8 cellular contexts compared by ENCODE assay signal in the genomic region with DNA sequence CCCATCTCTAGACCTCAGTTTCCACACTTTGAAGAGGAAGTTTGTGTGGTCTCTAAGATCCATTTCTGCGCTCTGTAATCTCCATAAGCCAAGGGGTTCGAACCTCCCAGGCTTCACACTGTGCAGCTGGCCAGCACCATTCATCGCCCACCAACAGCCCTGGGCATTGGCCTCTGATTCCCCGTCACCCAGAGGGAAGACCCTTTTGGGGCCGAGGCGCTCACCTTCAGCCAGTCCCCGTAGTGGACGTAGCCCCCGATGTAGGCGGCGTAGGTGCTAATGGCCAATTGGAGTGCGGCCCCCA. TPM values are rescaled to one million over a fixed set of nuclear protein-coding genes. Genes with fewer than 3 reads are reported as not detected.
A peak's percentile ranks its signal among the peaks of the same experiment; 100 is the strongest.
DNase-seq lines count a peak whose midpoint lies in the region; ATAC-seq, FAIRE-seq and TF ChIP-seq lines count a peak whose summit lies in the region.

No MANE protein-coding gene starts in this region.

- H3K27me3 ChIP-seq in BLaER1 (no peaks in the 10 kb centered on the region), MG63 (no peaks in the 10 kb centered on the region), H1 (replicated peaks in 1 of 4; ENCODE audit: control insufficient read depth in 3 of 4, extremely low read depth in 1 of 4, insufficient read depth in 3 of 4, low read length in 3 of 4) (no peaks in the 10 kb centered on the region)

- peaks cover 40% of the 10 kb centered on the region for H3K4me1 ChIP-seq in BLaER1
- H3K4me1 ChIP-seq in H1 (replicated peaks in 1 of 4; ENCODE audit: control insufficient read depth in 3 of 4, insufficient read depth in 4 of 4, low read length in 3 of 4) = peaks cover 0 to 2% (median 0%) of the 10 kb centered on the region in 4 experiments; a peak in 3 of 7 replicates

- H3K9me3 ChIP-seq in BLaER1 = no peaks in the 10 kb centered on the region
- H3K9me3 ChIP-seq in MG63 = no peaks in the 10 kb centered on the region
- no peaks in the 10 kb centered on the region for H3K9me3 ChIP-seq in H1 (ENCODE audit: insufficient read depth in 2 of 2, low read depth in 1 of 2, low read length in 1 of 2)

- H3K27ac ChIP-seq in BLaER1 (peak overlapping the region; percentile 91), H1 (ENCODE audit: low read depth, low read length) (peak overlapping the region; percentile 90)

- peak overlapping the region; percentile 96; the same call in 1 of the 2 replicates for H4K8ac ChIP-seq in H1 (ENCODE audit: extremely low read depth, insufficient read depth, low read length)

- no peak for TF ChIP-seq CTCF in H1 (IDR thresholded peaks at IDR 0.05; ENCODE audit: control extremely low read depth in 1 of 3, insufficient read depth in 1 of 3, low read depth in 1 of 3, low read length in 3 of 3)
- no peak for TF ChIP-seq CTCF in nephron progenitor cell (IDR thresholded peaks at IDR 0.05)

- peak overlapping the region; percentile 99 for H3K27ac Mint-ChIP-seq in nephron progenitor cell

- H2AK5ac ChIP-seq in H1 (ENCODE audit: low read depth, low read length) = no peak overlapping the region

- no peak overlapping the region for H3K56ac ChIP-seq in H1 (replicated peaks; ENCODE audit: insufficient read length, low read depth, low read length)

- peak overlapping the region; percentile 86 for H4K91ac ChIP-seq in H1 (replicated peaks; ENCODE audit: insufficient read length, low read length)

- no peaks in the 10 kb centered on the region for H3K23me2 ChIP-seq in H1 (ENCODE audit: low read depth, low read length)

- H2AFZ ChIP-seq in H1 (ENCODE audit: low read length) = no peak overlapping the region; the same call in 1 of the 2 replicates

- H3K4me2 ChIP-seq in BLaER1 = peak overlapping the region; percentile 98
- H3K4me2 ChIP-seq in H1 (ENCODE audit: insufficient read depth in 1 of 2, low read depth in 2 of 2, low read length in 2 of 2) = peak overlapping the region; percentile 62 to 93

- no peak for TF ChIP-seq EP300 in H1 (IDR thresholded peaks at IDR 0.05; ENCODE audit: borderline replicate concordance in 1 of 2, low read depth in 2 of 2, low read length in 2 of 2)

- no peaks in the 10 kb centered on the region for H3K27me3 Mint-ChIP-seq in nephron progenitor cell (ENCODE audit: low read depth, poor library complexity)

- peaks cover 21% of the 10 kb centered on the region for H3K4me1 Mint-ChIP-seq in nephron progenitor cell

- peak overlapping the region; percentile 90 for H3K4me3 ChIP-seq in BLaER1
- peak overlapping the region; percentile 96 for H3K4me3 ChIP-seq in MG63
- peak overlapping the region; percentile 84 to 91 (median 88) for H3K4me3 ChIP-seq in H1 (ENCODE audit: extremely low read depth in 1 of 4, insufficient read depth in 2 of 4, low read depth in 3 of 4, low read length in 4 of 4)

- no peaks in the 10 kb centered on the region for H3K79me2 ChIP-seq in H1 (ENCODE audit: control insufficient read depth in 1 of 2, insufficient read depth in 2 of 2, low read length in 2 of 2)

- DNase-seq in MG63 = peak; percentile 39
- no peak for DNase-seq in H1 (ENCODE audit: low read depth in 1 of 2, low spot score in 2 of 2)
- no peak for DNase-seq in nephron progenitor cell
- DNase-seq in medulla oblongata (ENCODE audit: extremely low spot score) = no peak
- no peak for DNase-seq in T1000 (lab: John Stamatoyannopoulos, UW)

- CTCF ChIA-PET in H1 (lab: Charles Lee; ENCODE audit: partially characterized antibody) = interaction anchor here (0.7 to 1.1 kb wide), 4 partner anchors 27 to 225 kb away, joined by 3 to 5 read pairs (median 4); no protein-coding TSS in a partner anchor

- H3K79me1 ChIP-seq in H1 (ENCODE audit: low read depth, low read length) = no peaks in the 10 kb centered on the region; the same call in 1 of the 2 replicates

- H3K4ac ChIP-seq in H1 (replicated peaks; ENCODE audit: insufficient read length, low read depth, low read length) = no peak overlapping the region

- H2BK20ac ChIP-seq in H1 (ENCODE audit: low read length) = no peak overlapping the region

- H2BK12ac ChIP-seq in H1 (ENCODE audit: low read depth, low read length) = no peak overlapping the region

- H2BK120ac ChIP-seq in H1 (replicated peaks; ENCODE audit: low read depth, low read length) = no peak overlapping the region

- peak overlapping the region; percentile 89 for H3K9ac ChIP-seq in BLaER1
- H3K9ac ChIP-seq in H1 (replicated peaks in 1 of 4; ENCODE audit: extremely low read depth in 1 of 4, low read depth in 3 of 4, low read length in 3 of 4) = peak overlapping the region in 3 of 4 experiments; percentile 87 to 90 (median 87); a peak in 6 of 7 replicates

- no peak for ATAC-seq in HG02840 (IDR thresholded peaks at IDR 0.05; ENCODE audit: low FRiP score, unreplicated experiment)
- ATAC-seq in GM18861 (IDR thresholded peaks at IDR 0.05; ENCODE audit: unreplicated experiment) = no peak

- FAIRE-seq in H1 (lab: Jason Lieb, UNC) = no peak

- H3K4me3 Mint-ChIP-seq in nephron progenitor cell = peak overlapping the region; percentile 100

- WGBS in H1 (ENCODE audit: extremely low coverage in 1 of 2, insufficient coverage in 1 of 2, insufficient read length in 1 of 2, insufficient replicate concordance in 2 of 2, low coverage in 1 of 2, low lambda C conversion rate in 2 of 2, missing lambda C conversion rate in 1 of 2), 2 experiments = 9% methylated on average over 12 of the region's 12 CpGs; no CpG with 5 or more reads in 1 of the 2 experiments

- H3K9me3 Mint-ChIP-seq in nephron progenitor cell = no peaks in the 10 kb centered on the region

- POLR2A ChIA-PET in H1 (lab: Charles Lee; ENCODE audit: partially characterized antibody) = interaction anchor here (1.1 to 3.2 kb wide), 11 partner anchors 9 to 79 kb away, joined by 3 to 45 read pairs (median 5); a partner anchor contains a TSS

- H3K18ac ChIP-seq in H1 (ENCODE audit: extremely low read depth, low read length) = 0 out of 2 replicates have a peak overlapping the region, but pooled peaks have one; percentile 62

- H2BK5ac ChIP-seq in H1 (ENCODE audit: low read depth, low read length) = peak overlapping the region; percentile 97

- peaks cover 15% of the 10 kb centered on the region for H3K36me3 Mint-ChIP-seq in nephron progenitor cell (ENCODE audit: low read depth)

- no peak overlapping the region for H3K14ac ChIP-seq in H1 (ENCODE audit: insufficient read length)

- no peak overlapping the region for H3K23ac ChIP-seq in H1 (ENCODE audit: insufficient read length)

- no peak overlapping the region for H4K5ac ChIP-seq in H1 (ENCODE audit: insufficient read length, low read depth, low read length)

- no peak; a peak in 1 of 4 replicates for TF ChIP-seq RAD21 in H1 (IDR thresholded peaks at IDR 0.05 in 1 of 2, conservative IDR thresholded peaks at IDR 0.05 in 1 of 2; ENCODE audit: low read depth in 2 of 2, low read length in 2 of 2)

- H2BK15ac ChIP-seq in H1 (ENCODE audit: low read length) = no peak overlapping the region

- H4K20me1 ChIP-seq in BLaER1 (no peaks in the 10 kb centered on the region), H1 (replicated peaks in 1 of 2; ENCODE audit: control insufficient read depth in 1 of 2, insufficient read depth in 2 of 2, low read length in 2 of 2) (peaks cover 0 to 2% of the 10 kb centered on the region in 2 experiments)

- no peak; a peak in 1 of 3 replicates for TF ChIP-seq POLR2A in H1 (IDR thresholded peaks at IDR 0.05; ENCODE audit: control extremely low read depth in 1 of 2, low read depth in 2 of 2, low read length in 2 of 2)

- peaks cover 32% of the 10 kb centered on the region; the same call in 1 of the 2 replicates for H3K36me3 ChIP-seq in BLaER1
- peaks cover 17% of the 10 kb centered on the region for H3K36me3 ChIP-seq in MG63
- H3K36me3 ChIP-seq in H1 (ENCODE audit: control insufficient read depth in 2 of 4, insufficient read depth in 4 of 4, low read length in 3 of 4) = peaks cover 0 to 3% (median 1%) of the 10 kb centered on the region in 4 experiments; a peak in 2 of 8 replicates

RNA-seq across cellular contexts. Expression of a gene that starts 0.7 kb away (rescaled TPM):
- 33.2 and 56.8 TPM in 2 replicates for total RNA-seq in MG63 (2014; rRNA removed; shearing (Covaris generic); ENCODE audit: low replicate concordance)
- total RNA-seq in H1 (2021; fragmentation: NEBNext Ultra II Directional; extraction: Animal tissue kit (Norgen Biotek cat#: 25700)) = 16.1 and 20.9 TPM in 2 replicates
- polyA plus RNA-seq in H1 (2011; rRNA removed) = 44.7 and 55.6 TPM in 2 replicates
- polyA plus RNA-seq in H1 (2011; cell fraction: cytosol; rRNA removed) = 54.3 TPM
- polyA plus RNA-seq in H1 (2011; cell fraction: nucleus; rRNA removed) = 44.7 TPM
- 23.2 to 36.4 TPM (median 32.3 TPM) in 4 replicates for polyA plus RNA-seq in H1 (2012, experiment 1 of 2)
- polyA plus RNA-seq in H1 (2012, experiment 2 of 2) = 27.4 TPM
- 23.1 TPM for polyA plus RNA-seq in H1 (2013, experiment 1 of 2)
- 24.7 TPM for polyA plus RNA-seq in H1 (2013, experiment 2 of 2)
- polyA minus RNA-seq in H1 (2011; rRNA and poly(A)+ RNA removed) = 35.1 and 40.3 TPM in 2 replicates
- 21.0 TPM for polyA minus RNA-seq in H1 (2011; cell fraction: cytosol; rRNA and poly(A)+ RNA removed)
- 20.2 TPM for polyA minus RNA-seq in H1 (2011; cell fraction: nucleus; rRNA and poly(A)+ RNA removed)

RNA-seq across cellular contexts. Expression of a gene that starts 9.7 kb away (rescaled TPM):
- total RNA-seq in MG63 (2014; rRNA removed; shearing (Covaris generic); ENCODE audit: low replicate concordance) = 1.4 TPM in 1 of 2 replicates, not detected in the other
- 5.1 TPM in 2 replicates for total RNA-seq in H1 (2021; fragmentation: NEBNext Ultra II Directional; extraction: Animal tissue kit (Norgen Biotek cat#: 25700))
- 4.0 and 4.4 TPM in 2 replicates for polyA plus RNA-seq in H1 (2011; rRNA removed)
- 3.6 TPM for polyA plus RNA-seq in H1 (2011; cell fraction: cytosol; rRNA removed)
- polyA plus RNA-seq in H1 (2011; cell fraction: nucleus; rRNA removed) = 3.8 TPM
- 2.8 to 4.0 TPM (median 3.4 TPM) in 4 replicates for polyA plus RNA-seq in H1 (2012, experiment 1 of 2)
- 3.3 TPM for polyA plus RNA-seq in H1 (2012, experiment 2 of 2)
- 5.2 TPM for polyA plus RNA-seq in H1 (2013, experiment 1 of 2)
- polyA plus RNA-seq in H1 (2013, experiment 2 of 2) = 4.9 TPM
- 3.0 TPM in 2 replicates for polyA minus RNA-seq in H1 (2011; rRNA and poly(A)+ RNA removed)
- 5.0 TPM for polyA minus RNA-seq in H1 (2011; cell fraction: cytosol; rRNA and poly(A)+ RNA removed)
- 5.1 TPM for polyA minus RNA-seq in H1 (2011; cell fraction: nucleus; rRNA and poly(A)+ RNA removed)

RNA-seq across cellular contexts. Expression of a gene that starts 52.4 kb away (rescaled TPM):
- total RNA-seq in MG63 (2014; rRNA removed; shearing (Covaris generic); ENCODE audit: low replicate concordance) = 107 and 128 TPM in 2 replicates
- total RNA-seq in H1 (2021; fragmentation: NEBNext Ultra II Directional; extraction: Animal tissue kit (Norgen Biotek cat#: 25700)) = 118 and 142 TPM in 2 replicates
- polyA plus RNA-seq in H1 (2011; rRNA removed) = 51.6 and 69.8 TPM in 2 replicates
- polyA plus RNA-seq in H1 (2011; cell fraction: cytosol; rRNA removed) = 57.3 TPM
- 31.1 TPM for polyA plus RNA-seq in H1 (2011; cell fraction: nucleus; rRNA removed)
- polyA plus RNA-seq in H1 (2012, experiment 1 of 2) = 59.4 to 75.6 TPM (median 69.7 TPM) in 4 replicates
- 76.0 TPM for polyA plus RNA-seq in H1 (2012, experiment 2 of 2)
- 126 TPM for polyA plus RNA-seq in H1 (2013, experiment 1 of 2)
- 129 TPM for polyA plus RNA-seq in H1 (2013, experiment 2 of 2)
- 83.5 and 95.8 TPM in 2 replicates for polyA minus RNA-seq in H1 (2011; rRNA and poly(A)+ RNA removed)
- polyA minus RNA-seq in H1 (2011; cell fraction: cytosol; rRNA and poly(A)+ RNA removed) = 54.6 TPM
- polyA minus RNA-seq in H1 (2011; cell fraction: nucleus; rRNA and poly(A)+ RNA removed) = 32.1 TPM

RNA-seq across cellular contexts. Expression of a gene that starts 56.5 kb away (rescaled TPM):
- 9.4 and 22.8 TPM in 2 replicates for total RNA-seq in MG63 (2014; rRNA removed; shearing (Covaris generic); ENCODE audit: low replicate concordance)
- 104 and 114 TPM in 2 replicates for total RNA-seq in H1 (2021; fragmentation: NEBNext Ultra II Directional; extraction: Animal tissue kit (Norgen Biotek cat#: 25700))
- 343 and 436 TPM in 2 replicates for polyA plus RNA-seq in H1 (2011; rRNA removed)
- 191 TPM for polyA plus RNA-seq in H1 (2011; cell fraction: cytosol; rRNA removed)
- polyA plus RNA-seq in H1 (2011; cell fraction: nucleus; rRNA removed) = 198 TPM
- polyA plus RNA-seq in H1 (2012, experiment 1 of 2) = 143 to 233 TPM (median 204 TPM) in 4 replicates
- 249 TPM for polyA plus RNA-seq in H1 (2012, experiment 2 of 2)
- 394 TPM for polyA plus RNA-seq in H1 (2013, experiment 1 of 2)
- 451 TPM for polyA plus RNA-seq in H1 (2013, experiment 2 of 2)
- polyA minus RNA-seq in H1 (2011; rRNA and poly(A)+ RNA removed) = 132 and 168 TPM in 2 replicates
- 151 TPM for polyA minus RNA-seq in H1 (2011; cell fraction: cytosol; rRNA and poly(A)+ RNA removed)
- 96.9 TPM for polyA minus RNA-seq in H1 (2011; cell fraction: nucleus; rRNA and poly(A)+ RNA removed)
